ENCODE assay signal across 25 cellular contexts in genomic region chr4:135072553-135072952, GRCh38.
DNase-seq lines count a peak whose midpoint lies in the region; ATAC-seq and TF ChIP-seq lines count a peak whose summit lies in the region.
"Had no signal": no experiment of that assay in that cellular context is flagged by ENCODE, and none has a peak within 500 bp of the region (broad histone marks: within the 10 kb centered on the region; RNA-seq: fewer than 3 reads in every experiment).

No MANE protein-coding gene starts in this region.

- peak; percentile 99 for TF ChIP-seq EP300 in neural cell (conservative IDR thresholded peaks at IDR 0.05; ENCODE audit: poor library complexity, severe bottlenecking)

- TF ChIP-seq CTCF in GM23338 (conservative IDR thresholded peaks at IDR 0.05; ENCODE audit: low read depth in 2 of 2) (no peak), WTC11 (IDR thresholded peaks at IDR 0.05) (no peak), neural cell (IDR thresholded peaks at IDR 0.05; ENCODE audit: poor library complexity, severe bottlenecking) (no peak)

- H3K9me2 ChIP-seq in GM23338 (ENCODE audit: insufficient read depth) (no peaks in the 10 kb centered on the region), neural cell (ENCODE audit: insufficient read depth, low read length) (no peaks in the 10 kb centered on the region)

- ATAC-seq in GM23338: no peak
- ATAC-seq in WTC11: no peak
- no peak for ATAC-seq in HG02870 (IDR thresholded peaks at IDR 0.05; ENCODE audit: unreplicated experiment)
- no peak for ATAC-seq in GM18870 (IDR thresholded peaks at IDR 0.05; ENCODE audit: unreplicated experiment)
- ATAC-seq: GM12878 had no signal

- H3F3A ChIP-seq in GM23338 (replicated peaks; ENCODE audit: low read depth) (no peaks in the 10 kb centered on the region), neural cell (ENCODE audit: insufficient read depth, low read length, poor library complexity, severe bottlenecking) (no peaks in the 10 kb centered on the region)

- peaks cover 2% of the 10 kb centered on the region for H3K27me3 Mint-ChIP-seq in GM23338 (ENCODE audit: insufficient read depth, low read depth, poor library complexity)
- no peaks in the 10 kb centered on the region; the same call in 1 of the 2 replicates for H3K27me3 Mint-ChIP-seq in WTC11 (ENCODE audit: low read depth)
- H3K27me3 Mint-ChIP-seq: CD4-positive, alpha-beta memory T cell; CD4-positive, CD25-positive, alpha-beta regulatory T cell; CD8-positive, alpha-beta memory T cell had no signal

- CTCF ChIA-PET in HEK293T (lab: Yijun Ruan, JAX) (no interaction called here), WTC11 (lab: Charles Lee) (no interaction called here)

- no peak overlapping the region for H3K9ac ChIP-seq in neural cell (ENCODE audit: low read length)
- H3K9ac ChIP-seq: BLaER1 had no signal

- H3K27me3 ChIP-seq in GM23338 (ENCODE audit: insufficient read depth): no peaks in the 10 kb centered on the region
- H3K27me3 ChIP-seq in neural cell (ENCODE audit: insufficient read depth, low read depth, low read length): no peaks in the 10 kb centered on the region
- H3K27me3 ChIP-seq: BE2C, BLaER1 had no signal

- DNase-seq in GM23338 (ENCODE audit: low spot score): no peak
- DNase-seq in HEK293T (ENCODE audit: extremely low spot score): no peak
- no peak for DNase-seq in WTC11 (ENCODE audit: low spot score)
- DNase-seq in activated naive CD4-positive, alpha-beta T cell treated with anti-CD3 and anti-CD28 coated beads, Interleukin-2, amount 50 U/mL, for 16 hours: no peak
- DNase-seq: 8988T; ACHN; BE2C; C1 segment of cervical spinal cord; CD4-positive, alpha-beta memory T cell; CD4-positive, CD25-positive, alpha-beta regulatory T cell; CD8-positive, alpha-beta memory T cell; COR-L47; DMS 273 treated with DMSO at 0.1 percent for 48 hours; DMS153; DMS53; DMS79; DND-41; EL; GDM1 had no signal

- H4K20me1 ChIP-seq in GM23338 (replicated peaks; ENCODE audit: insufficient read depth): no peaks in the 10 kb centered on the region
- H4K20me1 ChIP-seq in neural cell (ENCODE audit: insufficient read depth): no peaks in the 10 kb centered on the region
- H4K20me1 ChIP-seq: BLaER1 had no signal

- H3K4me3 Mint-ChIP-seq in GM23338 (no peak overlapping the region), WTC11 (no peak overlapping the region)
- H3K4me3 Mint-ChIP-seq: CD14-positive monocyte; CD4-positive, alpha-beta memory T cell; CD4-positive, CD25-positive, alpha-beta regulatory T cell; CD8-positive, alpha-beta memory T cell had no signal

- H3K36me3 Mint-ChIP-seq in GM23338 (ENCODE audit: low read depth): peaks cover 26% of the 10 kb centered on the region
- peaks cover 34% of the 10 kb centered on the region for H3K36me3 Mint-ChIP-seq in WTC11
- H3K36me3 Mint-ChIP-seq: CD14-positive monocyte; CD4-positive, alpha-beta memory T cell; CD4-positive, CD25-positive, alpha-beta regulatory T cell; CD8-positive, alpha-beta memory T cell had no signal

- TF ChIP-seq RAD21 in neural cell (conservative IDR thresholded peaks at IDR 0.05): peak; percentile 12

- H3K36me3 ChIP-seq in GM23338 (ENCODE audit: insufficient read depth) (no peaks in the 10 kb centered on the region; the same call in 1 of the 2 replicates), neural cell (ENCODE audit: insufficient read depth, low read length) (no peaks in the 10 kb centered on the region)
- H3K36me3 ChIP-seq: BE2C, BLaER1 had no signal

- H3K9me3 ChIP-seq in neural cell (ENCODE audit: low read length): no peaks in the 10 kb centered on the region
- H3K9me3 ChIP-seq: BE2C, BLaER1 had no signal

- peaks cover 23% of the 10 kb centered on the region for H3K9me3 Mint-ChIP-seq in GM23338
- peaks cover 32% of the 10 kb centered on the region for H3K9me3 Mint-ChIP-seq in WTC11

- POLR2A ChIA-PET in HEK293T (lab: Yijun Ruan, JAX) (no interaction called here), WTC11 (lab: Charles Lee) (no interaction called here)

- peaks cover 11% of the 10 kb centered on the region; the same call in 2 of the 3 replicates for H3K4me1 Mint-ChIP-seq in GM23338
- peaks cover 16% of the 10 kb centered on the region for H3K4me1 Mint-ChIP-seq in WTC11
- H3K4me1 Mint-ChIP-seq: CD14-positive monocyte; CD4-positive, alpha-beta memory T cell; CD4-positive, CD25-positive, alpha-beta regulatory T cell; CD8-positive, alpha-beta memory T cell had no signal

- H3K4me1 ChIP-seq in GM23338 (ENCODE audit: insufficient read depth): peaks cover 21% of the 10 kb centered on the region
- H3K4me1 ChIP-seq: BE2C, BLaER1 had no signal

- peak overlapping the region; percentile 1; the same call in 1 of the 2 replicates for H3K4me2 ChIP-seq in GM23338
- H3K4me2 ChIP-seq in neural cell (ENCODE audit: low read length): no peak overlapping the region
- H3K4me2 ChIP-seq: BLaER1 had no signal

- H3K4me3 ChIP-seq in GM23338 (no peak overlapping the region), neural cell (ENCODE audit: low read length) (no peak overlapping the region)
- H3K4me3 ChIP-seq: BLaER1, GM12878 had no signal

- H3K27ac Mint-ChIP-seq in GM23338 (peak overlapping the region; percentile 17; the same call in 1 of the 2 replicates), WTC11 (peak overlapping the region; percentile 50; the same call in 1 of the 2 replicates)
- H3K27ac Mint-ChIP-seq: CD14-positive monocyte; CD4-positive, alpha-beta memory T cell; CD4-positive, CD25-positive, alpha-beta regulatory T cell; CD8-positive, alpha-beta memory T cell had no signal

- H2AFZ ChIP-seq in GM23338: no peak overlapping the region
- no peak overlapping the region for H2AFZ ChIP-seq in neural cell (ENCODE audit: low read depth, low read length)

- H3K79me2 ChIP-seq in GM23338 (replicated peaks; ENCODE audit: insufficient read depth): no peaks in the 10 kb centered on the region
- no peaks in the 10 kb centered on the region for H3K79me2 ChIP-seq in neural cell (replicated peaks; ENCODE audit: insufficient read depth, low read length)

- H3K27ac ChIP-seq in GM23338 (ENCODE audit: low read depth) (no peak overlapping the region), neural cell (ENCODE audit: low read length) (peak overlapping the region; percentile 79)
- H3K27ac ChIP-seq: BLaER1 had no signal

TF ChIP-seq in GM23338, 12 proteins besides CTCF, POLR2A, EP300 and RAD21 (continues in another document):
- TF ChIP-seq ZNF331 (CRISPR knock-in tag; IDR thresholded peaks at IDR 0.05; ENCODE audit: low read depth): no peak
- no peak for TF ChIP-seq JUNB (IDR thresholded peaks at IDR 0.05; ENCODE audit: unreplicated experiment)
- TF ChIP-seq CREB1 (CRISPR knock-in tag; IDR thresholded peaks at IDR 0.05; ENCODE audit: low read depth): no peak
- TF ChIP-seq, protein P1, sequence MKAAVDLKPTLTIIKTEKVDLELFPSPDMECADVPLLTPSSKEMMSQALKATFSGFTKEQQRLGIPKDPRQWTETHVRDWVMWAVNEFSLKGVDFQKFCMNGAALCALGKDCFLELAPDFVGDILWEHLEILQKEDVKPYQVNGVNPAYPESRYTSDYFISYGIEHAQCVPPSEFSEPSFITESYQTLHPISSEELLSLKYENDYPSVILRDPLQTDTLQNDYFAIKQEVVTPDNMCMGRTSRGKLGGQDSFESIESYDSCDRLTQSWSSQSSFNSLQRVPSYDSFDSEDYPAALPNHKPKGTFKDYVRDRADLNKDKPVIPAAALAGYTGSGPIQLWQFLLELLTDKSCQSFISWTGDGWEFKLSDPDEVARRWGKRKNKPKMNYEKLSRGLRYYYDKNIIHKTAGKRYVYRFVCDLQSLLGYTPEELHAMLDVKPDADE (IDR thresholded peaks at IDR 0.05): no peak

TF ChIP-seq in HEK293T, 16 proteins besides CTCF, POLR2A, EP300 and RAD21:
- TF ChIP-seq, protein P2, sequence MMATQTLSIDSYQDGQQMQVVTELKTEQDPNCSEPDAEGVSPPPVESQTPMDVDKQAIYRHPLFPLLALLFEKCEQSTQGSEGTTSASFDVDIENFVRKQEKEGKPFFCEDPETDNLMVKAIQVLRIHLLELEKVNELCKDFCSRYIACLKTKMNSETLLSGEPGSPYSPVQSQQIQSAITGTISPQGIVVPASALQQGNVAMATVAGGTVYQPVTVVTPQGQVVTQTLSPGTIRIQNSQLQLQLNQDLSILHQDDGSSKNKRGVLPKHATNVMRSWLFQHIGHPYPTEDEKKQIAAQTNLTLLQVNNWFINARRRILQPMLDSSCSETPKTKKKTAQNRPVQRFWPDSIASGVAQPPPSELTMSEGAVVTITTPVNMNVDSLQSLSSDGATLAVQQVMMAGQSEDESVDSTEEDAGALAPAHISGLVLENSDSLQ (IDR thresholded peaks at IDR 0.05): peak; percentile 89
- TF ChIP-seq BHLHE40 (IDR thresholded peaks at IDR 0.05; ENCODE audit: borderline replicate concordance): no peak
- no peak for TF ChIP-seq L3MBTL2 (conservative IDR thresholded peaks at IDR 0.05)
- no peak for TF ChIP-seq SUZ12 (IDR thresholded peaks at IDR 0.05)

TF ChIP-seq in WTC11, 78 proteins besides CTCF, POLR2A, EP300 and RAD21 (continues in another document):
- TF ChIP-seq TP53 (CRISPR knock-in tag; IDR thresholded peaks at IDR 0.05) (no peak), RORB (CRISPR knock-in tag; IDR thresholded peaks at IDR 0.05) (no peak), ATF3 (CRISPR knock-in tag; conservative IDR thresholded peaks at IDR 0.05) (no peak)

TF ChIP-seq in neural cell, 6 proteins besides CTCF, POLR2A, EP300 and RAD21 (continues in another document):
- no peak for TF ChIP-seq SMC3 (conservative IDR thresholded peaks at IDR 0.05; ENCODE audit: poor library complexity)
- TF ChIP-seq EZH2 (IDR thresholded peaks at IDR 0.05; ENCODE audit: borderline replicate concordance, insufficient read depth, low read length, poor library complexity, severe bottlenecking): no peak
- no peak for TF ChIP-seq TAF1 (IDR thresholded peaks at IDR 0.05; ENCODE audit: low read depth)
- peak; percentile 85 for TF ChIP-seq POLR2AphosphoS5 (IDR thresholded peaks at IDR 0.05)
